Comparison of ENCODE assay signal across 8 cellular contexts in genomic region chr5:124747770-124748686, GRCh38. TPM values are rescaled to one million over a fixed set of nuclear protein-coding genes. Genes with fewer than 3 reads are reported as not detected.
DNase-seq lines count a peak whose midpoint lies in the region; ATAC-seq and TF ChIP-seq lines count a peak whose summit lies in the region.

No MANE protein-coding gene starts in this region.

- H3K27ac ChIP-seq in CD8-positive, alpha-beta T cell (ENCODE audit: low read depth, low read length) = no peak overlapping the region
- peak overlapping the region; percentile 75 for H3K27ac ChIP-seq in rectal smooth muscle tissue (ENCODE audit: low read depth, low read length)

- H3K4me1 Mint-ChIP-seq in CD8-positive, alpha-beta T cell (ENCODE audit: low read depth) = peaks cover 29% of the 10 kb centered on the region
- H3K4me1 Mint-ChIP-seq in T-cell = peaks cover 25 to 32% (median 27%) of the 10 kb centered on the region in 3 donors

- POLR2A ChIA-PET in CD8-positive, alpha-beta T cell (lab: Charles Lee) = interaction anchor here (1.6 kb wide), 1 partner anchor 10 kb away, joined by 3 read pairs; no protein-coding TSS in a partner anchor
- POLR2A ChIA-PET in T-cell (lab: Charles Lee) = no interaction called here

- H3K27me3 ChIP-seq in CD8-positive, alpha-beta T cell (ENCODE audit: insufficient read depth, low read length) = peaks cover 25% of the 10 kb centered on the region
- H3K27me3 ChIP-seq in rectal smooth muscle tissue (ENCODE audit: control insufficient read depth, insufficient read depth, low read length) = no peaks in the 10 kb centered on the region

- H3K9me3 ChIP-seq in CD8-positive, alpha-beta T cell (ENCODE audit: low read length) = no peaks in the 10 kb centered on the region

- H3K9ac ChIP-seq in rectal smooth muscle tissue (ENCODE audit: low read length) = peak overlapping the region; percentile 66

- peak; percentile 23 for ATAC-seq in CD8-positive, alpha-beta T cell
- ATAC-seq in GM19463 (IDR thresholded peaks at IDR 0.05; ENCODE audit: unreplicated experiment) (peak; percentile 43), HG03521 (IDR thresholded peaks at IDR 0.05; ENCODE audit: unreplicated experiment) (peak; percentile 42), T-cell (replicated peaks in 1 of 4) (peak in 1 of 4 experiments; percentile 42)

- intact Hi-C loops in CD8-positive, alpha-beta T cell (cut with DNase I, micrococcal nuclease) = no loop called here

- no peaks in the 10 kb centered on the region for H3K36me3 Mint-ChIP-seq in CD8-positive, alpha-beta T cell
- no peaks in the 10 kb centered on the region for H3K36me3 Mint-ChIP-seq in T-cell

- CTCF ChIA-PET in CD8-positive, alpha-beta T cell (lab: Charles Lee) = no interaction called here
- CTCF ChIA-PET in T-cell (lab: Charles Lee) = interaction anchor here in 1 of 2 donors (0.6 kb wide), 2 partner anchors 131 to 151 kb away, joined by 3 read pairs; no protein-coding TSS in a partner anchor

- no peaks in the 10 kb centered on the region for H3K36me3 ChIP-seq in CD8-positive, alpha-beta T cell (ENCODE audit: insufficient read depth, low read length)
- no peaks in the 10 kb centered on the region for H3K36me3 ChIP-seq in rectal smooth muscle tissue (ENCODE audit: control insufficient read depth, insufficient read depth, low read length)

- H3K4me1 ChIP-seq in CD8-positive, alpha-beta T cell (ENCODE audit: insufficient read depth, low read length) = peaks cover 11% of the 10 kb centered on the region
- peaks cover 3% of the 10 kb centered on the region for H3K4me1 ChIP-seq in rectal smooth muscle tissue (ENCODE audit: control insufficient read depth, insufficient read depth, low read length)

- H3K4me3 ChIP-seq in CD8-positive, alpha-beta T cell (ENCODE audit: low read depth, low read length) = no peak overlapping the region
- H3K4me3 ChIP-seq in rectal smooth muscle tissue (ENCODE audit: low read length) = peak overlapping the region; percentile 80

- H3K27me3 Mint-ChIP-seq in CD8-positive, alpha-beta T cell (ENCODE audit: low read depth) = peaks cover 48% of the 10 kb centered on the region
- H3K27me3 Mint-ChIP-seq in T-cell = peaks cover 29 to 52% of the 10 kb centered on the region in 2 donors

- no peak overlapping the region for H3K27ac Mint-ChIP-seq in CD8-positive, alpha-beta T cell
- no peak overlapping the region for H3K27ac Mint-ChIP-seq in T-cell

- H3K9me3 Mint-ChIP-seq in CD8-positive, alpha-beta T cell = no peaks in the 10 kb centered on the region
- peaks cover 0 to 3% (median 0%) of the 10 kb centered on the region in 3 donors for H3K9me3 Mint-ChIP-seq in T-cell

- TF ChIP-seq CTCF in CD8-positive, alpha-beta T cell (IDR thresholded peaks at IDR 0.05) = no peak

- peak overlapping the region; percentile 60 for H3K4me3 Mint-ChIP-seq in CD8-positive, alpha-beta T cell
- H3K4me3 Mint-ChIP-seq in T-cell = peak overlapping the region; percentile 9 to 73 (median 65)

- DNase-seq in CD8-positive, alpha-beta T cell = no peak
- DNase-seq in T-cell (peak in 1 of 34 experiments; percentile 6), globus pallidus (ENCODE audit: low spot score) (peak; percentile 82), SHP77 treated with DMSO at 0.1 percent for 48 hours (lab: John Stamatoyannopoulos, UW) (no peak), SIG-M5 (lab: John Stamatoyannopoulos, UW) (no peak)

RNA-seq across cellular contexts. Expression of gene ZNF608, which starts 1.6 kb away (rescaled TPM):
- 1 to 10 TPM in 1 of 2 experiments, under 1 TPM in 1; 0.27 to 1.1 TPM for total RNA-seq in CD8-positive, alpha-beta T cell
- 1 to 10 TPM in 2 of 5 donors, under 1 TPM in 3; 0.26 to 1.3 (median 0.49) TPM for total RNA-seq in T-cell
